ENCODE assay signal across 15 cellular contexts in the genomic region with DNA sequence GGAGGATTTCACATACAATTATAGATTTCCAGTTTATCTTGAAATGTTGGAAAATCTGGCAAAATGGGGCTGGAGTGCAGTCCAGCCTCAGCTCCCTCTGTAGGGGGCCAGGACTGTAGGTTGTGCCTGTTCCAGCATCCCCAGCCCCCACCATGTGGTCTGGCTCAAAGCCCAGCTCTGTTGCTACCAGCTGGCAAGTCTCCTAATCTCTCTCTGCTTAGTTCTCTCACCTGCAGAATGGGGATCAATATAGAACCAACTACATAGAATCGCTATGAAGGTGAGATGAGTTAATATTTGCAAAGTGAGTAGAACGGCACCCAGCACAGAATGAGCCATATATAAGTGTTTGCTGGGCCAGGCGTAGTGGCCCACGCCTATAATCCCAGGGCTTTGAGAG. TPM values are rescaled to one million over a fixed set of nuclear protein-coding genes. Genes with fewer than 3 reads are reported as not detected.
DNase-seq lines count a peak whose midpoint lies in the region; ATAC-seq and TF ChIP-seq lines count a peak whose summit lies in the region.
"Had no signal": no experiment of that assay in that cellular context is flagged by ENCODE, and none has a peak within 500 bp of the region (broad histone marks: within the 10 kb centered on the region; RNA-seq: fewer than 3 reads in every experiment).

No MANE protein-coding gene starts in this region.

- no peaks in the 10 kb centered on the region for H3K9me3 Mint-ChIP-seq in T-cell
- H3K9me3 Mint-ChIP-seq: CD8-positive, alpha-beta memory T cell; central memory CD8-positive, alpha-beta T cell had no signal

- no peak overlapping the region for H2AFZ ChIP-seq in osteoblast (ENCODE audit: low read length)

- no peaks in the 10 kb centered on the region; the same call in 1 of the 2 replicates for H3K27me3 ChIP-seq in H7 (ENCODE audit: control insufficient read depth, insufficient read depth, low read length)
- peaks cover 12% of the 10 kb centered on the region for H3K27me3 ChIP-seq in osteoblast (ENCODE audit: insufficient read depth, low read length)
- peaks cover 3% of the 10 kb centered on the region for H3K27me3 ChIP-seq in foreskin keratinocyte

- H3K9me3 ChIP-seq in osteoblast (ENCODE audit: low read depth, low read length): no peaks in the 10 kb centered on the region
- H3K9me3 ChIP-seq: psoas muscle had no signal

- H3K4me1 ChIP-seq in osteoblast (ENCODE audit: insufficient read depth, low read length): no peaks in the 10 kb centered on the region
- no peaks in the 10 kb centered on the region for H3K4me1 ChIP-seq in foreskin keratinocyte

- H3K4me1 Mint-ChIP-seq in T-cell: peaks cover 13 to 19% (median 15%) of the 10 kb centered on the region in 3 donors

- ATAC-seq in T-cell (replicated peaks in 1 of 4): no peak
- no peak for ATAC-seq in HG03175 (IDR thresholded peaks at IDR 0.05; ENCODE audit: unreplicated experiment)
- ATAC-seq in foreskin keratinocyte: no peak
- no peak for ATAC-seq in GM19023 (IDR thresholded peaks at IDR 0.05; ENCODE audit: unreplicated experiment)
- ATAC-seq: esophagus mucosa, psoas muscle had no signal

- H3K4me3 Mint-ChIP-seq in T-cell: no peak overlapping the region
- H3K4me3 Mint-ChIP-seq: central memory CD8-positive, alpha-beta T cell had no signal

- H3K36me3 Mint-ChIP-seq in T-cell: no peaks in the 10 kb centered on the region
- H3K36me3 Mint-ChIP-seq: CD8-positive, alpha-beta memory T cell had no signal

- H3K36me3 ChIP-seq in H7 (replicated peaks; ENCODE audit: control insufficient read depth, insufficient read depth, low read length): no peaks in the 10 kb centered on the region
- no peaks in the 10 kb centered on the region for H3K36me3 ChIP-seq in osteoblast (ENCODE audit: insufficient read depth, low read length)

- H4K20me1 ChIP-seq in osteoblast (ENCODE audit: insufficient read depth, low read length): no peaks in the 10 kb centered on the region

- H3K4me3 ChIP-seq in H7 (ENCODE audit: insufficient read depth, low read depth, low read length) (no peak overlapping the region), osteoblast (ENCODE audit: insufficient read depth, low read length) (no peak overlapping the region)
- H3K4me3 ChIP-seq: psoas muscle had no signal

- POLR2A ChIA-PET in T-cell (lab: Charles Lee): no interaction called here

- TF ChIP-seq CTCF in osteoblast (IDR thresholded peaks at IDR 0.05; ENCODE audit: extremely low read depth, low read depth, low read length) (no peak), foreskin keratinocyte (conservative IDR thresholded peaks at IDR 0.05) (no peak)

- DNase-seq in H7 (peak; percentile 41), NCI-H2107 treated with DMSO at 0.1 percent for 48 hours (lab: John Stamatoyannopoulos, UW; ENCODE audit: unreplicated experiment) (peak; percentile 94), SHP77 treated with DMSO at 0.1 percent for 48 hours (lab: John Stamatoyannopoulos, UW) (peak; percentile 91), osteoblast (ENCODE audit: insufficient read length, low spot score, missing footprints) (peak; percentile 58), T-cell (no peak), foreskin keratinocyte (no peak)
- DNase-seq: activated CD4-positive, alpha-beta T cell treated with anti-CD3 and anti-CD28 coated beads for 48 hours; activated effector memory CD4-positive, alpha-beta T cell treated with anti-CD3 and anti-CD28 coated beads, Interleukin-2, amount 50 U/mL, for 16 hours; CD8-positive, alpha-beta memory T cell; midbrain; psoas muscle had no signal

- H3K27ac ChIP-seq in osteoblast (ENCODE audit: low read depth, low read length): no peak overlapping the region
- H3K27ac ChIP-seq in foreskin keratinocyte: no peak overlapping the region
- H3K27ac ChIP-seq: psoas muscle had no signal

- H3K4me2 ChIP-seq in osteoblast (ENCODE audit: insufficient read depth, low read length): no peak overlapping the region

- CTCF ChIA-PET in T-cell (lab: Charles Lee): no interaction called here

- H3K79me2 ChIP-seq in osteoblast (ENCODE audit: insufficient read depth, low read length): no peaks in the 10 kb centered on the region

- H3K27ac Mint-ChIP-seq in T-cell: no peak overlapping the region
- H3K27ac Mint-ChIP-seq: CD8-positive, alpha-beta memory T cell had no signal

- peaks cover 0 to 34% of the 10 kb centered on the region in 2 donors for H3K27me3 Mint-ChIP-seq in T-cell

RNA-seq across cellular contexts. Expression of a gene that starts 50.0 kb away (rescaled TPM):
- total RNA-seq in H7 (2014; rRNA removed; shearing (Covaris generic)): 91.4 and 96.7 TPM in 2 replicates
- total RNA-seq in osteoblast (70.4 and 71.7 TPM in 2 replicates), T-cell (100 to 1,000 TPM; 137 to 183 (median 160) TPM), foreskin keratinocyte (155 and 178 TPM in 2 replicates)
- 101 and 125 TPM in 2 replicates for polyA plus RNA-seq in foreskin keratinocyte

Comparison
In these comparisons a context has a peak if more than half of its experiments do, and no peak if none do; other contexts are left out.
1. DNase-seq: peak in H7 (single experiment), NCI-H2107 treated with DMSO at 0.1 percent for 48 hours (single experiment), SHP77 treated with DMSO at 0.1 percent for 48 hours (single experiment) and osteoblast (single experiment); none in T-cell (0 of 34) and foreskin keratinocyte (0 of 2).